ENCODE assay signal across 8 cellular contexts in the genomic region with DNA sequence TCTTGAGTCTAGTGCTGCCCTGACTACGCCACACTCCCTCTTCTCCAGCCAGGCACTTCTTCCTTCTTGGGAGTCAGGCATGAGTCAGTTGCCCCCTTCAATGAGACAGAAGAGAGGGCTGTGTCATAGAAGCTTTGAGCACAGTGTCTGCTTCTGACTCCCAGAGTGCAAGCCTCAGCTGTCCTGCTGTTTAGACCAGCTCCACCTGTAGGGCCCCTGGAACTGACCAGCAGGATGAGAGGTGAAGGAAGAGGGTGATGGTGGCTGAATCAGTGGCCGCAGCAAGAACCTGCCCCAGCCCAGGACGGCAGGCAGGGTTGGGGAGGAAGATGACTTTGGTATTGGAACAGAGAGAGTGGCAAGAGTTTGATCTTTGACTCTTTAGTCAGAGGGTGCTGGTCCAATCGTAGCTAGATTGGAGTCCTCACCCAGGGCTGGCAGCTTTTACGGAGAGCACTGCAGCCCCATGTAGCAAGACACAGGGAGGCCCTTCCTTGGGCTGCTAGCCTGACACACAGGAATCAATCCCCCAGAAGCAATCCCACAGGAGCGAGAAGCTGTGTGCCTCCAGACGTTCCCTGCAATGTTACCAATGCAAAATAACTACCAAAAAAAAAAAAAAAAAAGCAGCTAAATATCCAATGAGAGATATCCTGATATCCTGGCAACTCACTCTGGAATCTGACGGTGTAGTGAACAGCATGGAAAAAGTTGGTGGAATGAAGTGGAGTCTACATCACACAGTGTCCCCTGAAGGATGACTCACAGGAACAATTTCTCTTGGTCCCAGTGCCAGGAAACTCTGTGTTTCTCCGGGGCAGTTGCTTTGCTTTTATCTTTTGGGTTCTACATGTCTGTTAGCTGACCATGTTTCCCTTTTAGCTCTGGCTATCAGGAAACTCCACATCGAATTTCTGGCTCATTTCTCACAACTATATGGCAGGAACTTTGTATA. TPM values are rescaled to one million over a fixed set of nuclear protein-coding genes. Genes with fewer than 3 reads are reported as not detected.
DNase-seq lines count a peak whose midpoint lies in the region; ATAC-seq and TF ChIP-seq lines count a peak whose summit lies in the region.
"Had no signal": no experiment of that assay in that cellular context is flagged by ENCODE, and none has a peak within 500 bp of the region (broad histone marks: within the 10 kb centered on the region; RNA-seq: fewer than 3 reads in every experiment).

No MANE protein-coding gene starts in this region.

- H3K4me3 ChIP-seq in MG63 = no peak overlapping the region

- ATAC-seq in stimulated activated effector memory CD8-positive, alpha-beta T cell treated with anti-CD3 and anti-CD28 coated beads, Interleukin-12 subunit alpha, Interleukin-12 subunit beta, amount 100 ng/mL, for 72 hours = peak; percentile 47
- ATAC-seq in GM18520 (IDR thresholded peaks at IDR 0.05; ENCODE audit: unreplicated experiment) = no peak

- H3K36me3 ChIP-seq in MG63 = no peaks in the 10 kb centered on the region

- no peak overlapping the region for H3K27ac Mint-ChIP-seq in stimulated activated effector memory CD8-positive, alpha-beta T cell treated with anti-CD3 and anti-CD28 coated beads, Interleukin-12 subunit alpha, Interleukin-12 subunit beta, amount 100 ng/mL, for 72 hours

- no peak overlapping the region for H3K4me3 Mint-ChIP-seq in stimulated activated effector memory CD8-positive, alpha-beta T cell treated with anti-CD3 and anti-CD28 coated beads, Interleukin-12 subunit alpha, Interleukin-12 subunit beta, amount 100 ng/mL, for 72 hours

- H3K27me3 ChIP-seq in MG63 = no peaks in the 10 kb centered on the region

- no peaks in the 10 kb centered on the region for H3K9me3 ChIP-seq in MG63

- no peaks in the 10 kb centered on the region for H3K9me3 Mint-ChIP-seq in stimulated activated effector memory CD8-positive, alpha-beta T cell treated with anti-CD3 and anti-CD28 coated beads, Interleukin-12 subunit alpha, Interleukin-12 subunit beta, amount 100 ng/mL, for 72 hours

- H3K4me1 Mint-ChIP-seq in stimulated activated effector memory CD8-positive, alpha-beta T cell treated with anti-CD3 and anti-CD28 coated beads, Interleukin-12 subunit alpha, Interleukin-12 subunit beta, amount 100 ng/mL, for 72 hours = no peaks in the 10 kb centered on the region

- in situ Hi-C loops in GM13977 (cut with MboI; ENCODE audit: low pct_unique_long_range_greater_than_20kb, low sequenced_read_pairs, unreplicated experiment) = no loop called here

- no peak for TF ChIP-seq CTCF in GM13977 (IDR thresholded peaks at IDR 0.05; ENCODE audit: extremely low read depth, insufficient read depth, missing control alignments)

- no peaks in the 10 kb centered on the region for H3K36me3 Mint-ChIP-seq in stimulated activated effector memory CD8-positive, alpha-beta T cell treated with anti-CD3 and anti-CD28 coated beads, Interleukin-12 subunit alpha, Interleukin-12 subunit beta, amount 100 ng/mL, for 72 hours

- DNase-seq in MG63 (peak; percentile 69), fibroblast of peridontal ligament (ENCODE audit: extremely low read depth) (peak; percentile 76), NCI-H748 (lab: John Stamatoyannopoulos, UW; ENCODE audit: unreplicated experiment) (no peak), GM13977 (ENCODE audit: low spot score) (no peak)
- DNase-seq in stimulated activated effector memory CD8-positive, alpha-beta T cell treated with anti-CD3 and anti-CD28 coated beads, Interleukin-12 subunit alpha, Interleukin-12 subunit beta, amount 100 ng/mL, for 72 hours (ENCODE audit: low spot score in 2 of 2) = no peak
- DNase-seq: glutamatergic neuron had no signal

RNA-seq across cellular contexts. Expression of a gene that starts 6.9 kb away (rescaled TPM):
- not detected in 2 replicates for total RNA-seq in MG63 (2014; rRNA removed; shearing (Covaris generic); ENCODE audit: low replicate concordance)
- total RNA-seq: urinary bladder had no signal

RNA-seq across cellular contexts. Expression of a gene that starts 12.2 kb away (rescaled TPM):
- 5.0 and 6.7 TPM in 2 replicates for total RNA-seq in MG63 (2014; rRNA removed; shearing (Covaris generic); ENCODE audit: low replicate concordance)

RNA-seq across cellular contexts. Expression of a gene that starts 23.8 kb away (rescaled TPM):
- total RNA-seq in MG63 (2014; rRNA removed; shearing (Covaris generic); ENCODE audit: low replicate concordance) = not detected in 2 replicates

RNA-seq across cellular contexts. Expression of a gene that starts 36.9 kb away (rescaled TPM):
- 5.7 and 7.0 TPM in 2 replicates for total RNA-seq in MG63 (2014; rRNA removed; shearing (Covaris generic); ENCODE audit: low replicate concordance)

RNA-seq across cellular contexts. Expression of a gene that starts 44.1 kb away (rescaled TPM):
- 25.8 and 28.1 TPM in 2 replicates for total RNA-seq in MG63 (2014; rRNA removed; shearing (Covaris generic); ENCODE audit: low replicate concordance)

Comparison
In these comparisons a context has a peak if more than half of its experiments do, and no peak if none do; other contexts are left out.
1. DNase-seq: peak in MG63 (single experiment) and fibroblast of peridontal ligament (single experiment); none in stimulated activated effector memory CD8-positive, alpha-beta T cell treated with anti-CD3 and anti-CD28 coated beads, Interleukin-12 subunit alpha, Interleukin-12 subunit beta, amount 100 ng/mL, for 72 hours (0 of 2), NCI-H748 (single experiment) and GM13977 (single experiment).